ENCODE assay signal across 2 cellular contexts in genomic region chr17:72123964-72124791, GRCh38.
TF ChIP-seq lines count a peak whose summit lies in the region.

No MANE protein-coding gene starts in this region.

TF ChIP-seq in HepG2, 621 proteins besides CTCF, POLR2A, EP300 and RAD21 (continued from another document and continues in another):
- TF ChIP-seq SKIL (CRISPR knock-in tag; IDR thresholded peaks at IDR 0.05; ENCODE audit: borderline replicate concordance) (no peak), TBL1XR1 (IDR thresholded peaks at IDR 0.05; ENCODE audit: borderline replicate concordance, low read length, partially characterized antibody) (no peak), TGIF2 (CRISPR knock-in tag; IDR thresholded peaks at IDR 0.05) (0 out of 2 replicates have a peak, but pooled peaks have one; percentile 24), REST (IDR thresholded peaks at IDR 0.05; ENCODE audit: borderline replicate concordance in 1 of 2, low read depth in 1 of 2, low read length in 2 of 2) (no peak), ZNF816 (CRISPR knock-in tag; IDR thresholded peaks at IDR 0.05; ENCODE audit: borderline replicate concordance) (no peak), GLMP (CRISPR knock-in tag; IDR thresholded peaks at IDR 0.05; ENCODE audit: borderline replicate concordance) (no peak), CBFB (CRISPR knock-in tag; IDR thresholded peaks at IDR 0.05) (no peak; the same call in 1 of the 2 replicates), ZNF772 (CRISPR knock-in tag; IDR thresholded peaks at IDR 0.05) (no peak), NFIC (IDR thresholded peaks at IDR 0.05; ENCODE audit: low read length) (no peak), HNRNPH1 (optimal IDR thresholded peaks at IDR 0.05; ENCODE audit: low read depth, low read length) (no peak), HDAC1 (CRISPR knock-in tag; IDR thresholded peaks at IDR 0.05) (0 out of 2 replicates have a peak, but pooled peaks have one; percentile 38), KLF11 (CRISPR knock-in tag; IDR thresholded peaks at IDR 0.05) (no peak), ZNF354B (CRISPR knock-in tag; IDR thresholded peaks at IDR 0.05) (no peak), ZBTB8A (CRISPR knock-in tag; IDR thresholded peaks at IDR 0.05; ENCODE audit: borderline replicate concordance, low read depth) (no peak)
- TF ChIP-seq, protein P1, sequence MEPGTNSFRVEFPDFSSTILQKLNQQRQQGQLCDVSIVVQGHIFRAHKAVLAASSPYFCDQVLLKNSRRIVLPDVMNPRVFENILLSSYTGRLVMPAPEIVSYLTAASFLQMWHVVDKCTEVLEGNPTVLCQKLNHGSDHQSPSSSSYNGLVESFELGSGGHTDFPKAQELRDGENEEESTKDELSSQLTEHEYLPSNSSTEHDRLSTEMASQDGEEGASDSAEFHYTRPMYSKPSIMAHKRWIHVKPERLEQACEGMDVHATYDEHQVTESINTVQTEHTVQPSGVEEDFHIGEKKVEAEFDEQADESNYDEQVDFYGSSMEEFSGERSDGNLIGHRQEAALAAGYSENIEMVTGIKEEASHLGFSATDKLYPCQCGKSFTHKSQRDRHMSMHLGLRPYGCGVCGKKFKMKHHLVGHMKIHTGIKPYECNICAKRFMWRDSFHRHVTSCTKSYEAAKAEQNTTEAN (CRISPR knock-in tag; conservative IDR thresholded peaks at IDR 0.05) = no peak
- TF ChIP-seq, protein P2, sequence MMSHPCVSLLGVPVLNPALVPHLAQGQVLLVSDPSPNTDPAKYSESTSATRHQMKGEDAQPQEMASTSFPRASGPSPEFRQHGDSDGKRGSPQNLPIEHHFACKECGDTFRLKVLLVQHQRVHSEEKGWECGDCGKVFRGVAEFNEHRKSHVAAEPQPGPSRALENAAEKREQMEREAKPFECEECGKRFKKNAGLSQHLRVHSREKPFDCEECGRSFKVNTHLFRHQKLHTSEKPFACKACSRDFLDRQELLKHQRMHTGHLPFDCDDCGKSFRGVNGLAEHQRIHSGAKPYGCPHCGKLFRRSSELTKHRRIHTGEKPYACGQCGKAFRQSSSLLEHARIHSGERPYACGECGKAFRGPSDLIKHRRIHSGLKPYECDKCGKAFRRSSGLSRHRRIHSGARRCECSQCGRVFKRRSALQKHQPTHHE (CRISPR knock-in tag; IDR thresholded peaks at IDR 0.05; ENCODE audit: borderline replicate concordance) = 0 out of 2 replicates have a peak, but pooled peaks have one; percentile 24
- TF ChIP-seq, protein P3, sequence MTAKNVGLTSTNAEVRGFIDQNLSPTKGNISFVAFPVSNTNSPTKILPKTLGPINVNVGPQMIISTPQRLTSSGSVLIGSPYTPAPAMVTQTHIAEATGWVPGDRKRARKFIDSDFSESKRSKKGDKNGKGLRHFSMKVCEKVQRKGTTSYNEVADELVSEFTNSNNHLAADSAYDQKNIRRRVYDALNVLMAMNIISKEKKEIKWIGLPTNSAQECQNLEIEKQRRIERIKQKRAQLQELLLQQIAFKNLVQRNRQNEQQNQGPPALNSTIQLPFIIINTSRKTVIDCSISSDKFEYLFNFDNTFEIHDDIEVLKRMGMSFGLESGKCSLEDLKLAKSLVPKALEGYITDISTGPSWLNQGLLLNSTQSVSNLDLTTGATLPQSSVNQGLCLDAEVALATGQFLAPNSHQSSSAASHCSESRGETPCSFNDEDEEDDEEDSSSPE (CRISPR knock-in tag; IDR thresholded peaks at IDR 0.05) = no peak

TF ChIP-seq in neural cell, 6 proteins besides CTCF, POLR2A, EP300 and RAD21 (continued from another document):
- TF ChIP-seq EZH2 (IDR thresholded peaks at IDR 0.05; ENCODE audit: borderline replicate concordance, insufficient read depth, low read length, poor library complexity, severe bottlenecking) (no peak), REST (IDR thresholded peaks at IDR 0.05; ENCODE audit: borderline replicate concordance) (no peak)
